In genomic region chr12:48810817-48811453, GRCh38 we compare ENCODE assay signal across 15 cellular contexts. TPM values are rescaled to one million over a fixed set of nuclear protein-coding genes. Genes with fewer than 3 reads are reported as not detected.
DNase-seq lines count a peak whose midpoint lies in the region; ATAC-seq, FAIRE-seq and TF ChIP-seq lines count a peak whose summit lies in the region.
"Had no signal": no experiment of that assay in that cellular context is flagged by ENCODE, and none has a peak within 500 bp of the region (broad histone marks: within the 10 kb centered on the region; RNA-seq: fewer than 3 reads in every experiment).

No MANE protein-coding gene starts in this region.

- no peak for TF ChIP-seq POLR2A in uterus (IDR thresholded peaks at IDR 0.05)

- H3F3A ChIP-seq in SK-N-SH (replicated peaks; ENCODE audit: insufficient read depth), result peaks cover 6% of the 10 kb centered on the region

- H3K9me2 ChIP-seq in SK-N-SH, result no peaks in the 10 kb centered on the region

- no peak overlapping the region for H3K9ac ChIP-seq in SK-N-SH

- TF ChIP-seq CTCF in SK-N-SH (IDR thresholded peaks at IDR 0.05) (no peak), choroid plexus epithelial cell (conservative IDR thresholded peaks at IDR 0.05; ENCODE audit: low read depth, low read length) (no peak), uterus (IDR thresholded peaks at IDR 0.05) (no peak), pancreas (IDR thresholded peaks at IDR 0.05) (no peak), endothelial cell (IDR thresholded peaks at IDR 0.05; ENCODE audit: unreplicated experiment) (no peak)

- H3K27ac ChIP-seq in SK-N-SH (ENCODE audit: low read depth in 2 of 2, low read length in 1 of 2), result no peak overlapping the region
- peak overlapping the region; percentile 66 for H3K27ac ChIP-seq in mesodermal cell (ENCODE audit: low read depth, low read length, severe bottlenecking)
- H3K27ac ChIP-seq in uterus, result peak overlapping the region; percentile 97 to 98
- H3K27ac ChIP-seq in pancreas, result no peak overlapping the region
- H3K27ac ChIP-seq: 22Rv1, cardiac muscle cell, heart right ventricle, thyroid gland had no signal

- peaks cover 21% of the 10 kb centered on the region for H3K4me1 Mint-ChIP-seq in endothelial cell (ENCODE audit: unreplicated experiment)

- FAIRE-seq in pancreas (lab: Jason Lieb, UNC), result no peak

- CTCF ChIA-PET in SK-N-SH (lab: Yijun Ruan, JAX), result interaction anchor here (0.6 to 6.9 kb wide), 7 partner anchors 13 to 58 kb away, joined by 3 to 118 read pairs (median 3); partner anchors contain the start of gene ADCY6

- no peak overlapping the region for H2AFZ ChIP-seq in SK-N-SH (ENCODE audit: low read depth)

- POLR2A ChIA-PET in SK-N-SH (lab: Yijun Ruan, JAX), result interaction anchor here (0.6 kb wide), 1 partner anchor 112 kb away, joined by 3 read pairs; no protein-coding TSS in a partner anchor

- H3K27me3 ChIP-seq in SK-N-SH (ENCODE audit: insufficient read depth) (no peaks in the 10 kb centered on the region), uterus (no peaks in the 10 kb centered on the region), pancreas (no peaks in the 10 kb centered on the region)
- H3K27me3 ChIP-seq: cardiac muscle cell, thyroid gland had no signal

- peaks cover 12% of the 10 kb centered on the region for H3K27me3 Mint-ChIP-seq in endothelial cell (ENCODE audit: unreplicated experiment)

- no peak overlapping the region for H3K27ac Mint-ChIP-seq in endothelial cell (ENCODE audit: unreplicated experiment)

- 0 out of 4 replicates have a peak overlapping the region, but pooled peaks of 1 of the 2 experiments have one; percentile 27 for H3K4me3 ChIP-seq in SK-N-SH (ENCODE audit: low read depth in 2 of 2, low read length in 1 of 2)
- H3K4me3 ChIP-seq in choroid plexus epithelial cell (ENCODE audit: low read depth, low read length), result no peak overlapping the region
- no peak overlapping the region for H3K4me3 ChIP-seq in mesodermal cell (ENCODE audit: extremely low read depth, insufficient read depth, low read length, poor library complexity, severe bottlenecking)
- no peak overlapping the region for H3K4me3 ChIP-seq in uterus
- no peak overlapping the region for H3K4me3 ChIP-seq in pancreas
- H3K4me3 ChIP-seq: cardiac muscle cell, heart right ventricle, thyroid gland had no signal

- no peaks in the 10 kb centered on the region for H3K36me3 Mint-ChIP-seq in endothelial cell (ENCODE audit: low read depth, unreplicated experiment)
- H3K36me3 Mint-ChIP-seq: naive B cell had no signal

- TF ChIP-seq RAD21 in SK-N-SH (IDR thresholded peaks at IDR 0.05; ENCODE audit: low read length), result no peak

- H3K9me3 ChIP-seq in SK-N-SH (no peaks in the 10 kb centered on the region), mesodermal cell (ENCODE audit: control insufficient read depth, low read length) (no peaks in the 10 kb centered on the region), uterus (no peaks in the 10 kb centered on the region), pancreas (no peaks in the 10 kb centered on the region)
- H3K9me3 ChIP-seq: heart right ventricle, thyroid gland had no signal

- H3K9me3 Mint-ChIP-seq in endothelial cell (ENCODE audit: unreplicated experiment), result no peaks in the 10 kb centered on the region
- H3K9me3 Mint-ChIP-seq: naive B cell had no signal

- no peak overlapping the region for H3K4me3 Mint-ChIP-seq in endothelial cell (ENCODE audit: unreplicated experiment)

- WGBS in SK-N-SH (ENCODE audit: low lambda C conversion rate), result 68% methylated on average over 5 of the region's 5 CpGs
- WGBS in mesodermal cell (ENCODE audit: insufficient coverage in 2 of 2), 2 experiments, result 60 to 93% methylated on average over 2 to 3 of the region's 5 CpGs
- WGBS in pancreas, 2 donors, result 54 to 57% methylated on average over 5 of the region's 5 CpGs

- DNase-seq in SK-N-SH, result no peak
- DNase-seq in choroid plexus epithelial cell (ENCODE audit: low read depth), result peak; percentile 90
- peak in 1 of 2 donors; percentile 67 for DNase-seq in uterus
- DNase-seq in pancreas, result no peak
- no peak for DNase-seq in endothelial cell (ENCODE audit: low spot score)
- DNase-seq: heart right ventricle; naive B cell; NCI-H345; stimulated activated CD4-positive, alpha-beta T cell treated with anti-CD3 and anti-CD28 coated beads, Interleukin-4, amount 100 ng/mL, for 4 hours; thyroid gland had no signal

- H3K4me2 ChIP-seq in SK-N-SH, result peak overlapping the region; percentile 29; the same call in 1 of the 2 replicates

- intact Hi-C loops in uterus (cut with DNase I; ENCODE audit: low total_unique reads) (no loop called here), pancreas (cut with DNase I) (no loop called here)

- H3K4me1 ChIP-seq in SK-N-SH (ENCODE audit: control insufficient read depth in 1 of 2, insufficient read depth in 2 of 2, low read depth in 1 of 2, low read length in 1 of 2), result peaks cover 7 to 11% of the 10 kb centered on the region in 2 experiments; a peak in 3 of 4 replicates
- H3K4me1 ChIP-seq in mesodermal cell (ENCODE audit: control insufficient read depth, insufficient read depth, low read length, poor library complexity, severe bottlenecking), result peaks cover 24% of the 10 kb centered on the region
- peaks cover 2 to 12% of the 10 kb centered on the region in 2 donors for H3K4me1 ChIP-seq in uterus
- H3K4me1 ChIP-seq in pancreas, result peaks cover 0 to 4% (median 3%) of the 10 kb centered on the region in 3 donors

- no peak for TF ChIP-seq EP300 in SK-N-SH (IDR thresholded peaks at IDR 0.05; ENCODE audit: borderline replicate concordance in 1 of 2, low read depth in 1 of 2, low read length in 1 of 2)

- H4K20me1 ChIP-seq in SK-N-SH (ENCODE audit: insufficient read depth), result no peaks in the 10 kb centered on the region

- no peaks in the 10 kb centered on the region for H3K36me3 ChIP-seq in SK-N-SH (replicated peaks in 1 of 2; ENCODE audit: control insufficient read depth in 1 of 2, insufficient read depth in 2 of 2, low read length in 1 of 2)
- no peaks in the 10 kb centered on the region for H3K36me3 ChIP-seq in mesodermal cell (ENCODE audit: control insufficient read depth, insufficient read depth, low read length)
- H3K36me3 ChIP-seq in uterus, result no peaks in the 10 kb centered on the region
- H3K36me3 ChIP-seq in pancreas, result no peaks in the 10 kb centered on the region
- H3K36me3 ChIP-seq: cardiac muscle cell, heart right ventricle, thyroid gland had no signal

- peaks cover 2% of the 10 kb centered on the region; the same call in 1 of the 2 replicates for H3K79me2 ChIP-seq in SK-N-SH (ENCODE audit: insufficient read depth)

- ATAC-seq in SK-N-SH treated with all-trans-retinoic acid at 6 μM for 48 hours, result no peak
- ATAC-seq in pancreas, result no peak
- ATAC-seq in GM21825 (IDR thresholded peaks at IDR 0.05; ENCODE audit: unreplicated experiment), result no peak
- ATAC-seq: heart right ventricle had no signal

TF ChIP-seq in SK-N-SH, 30 proteins besides CTCF, POLR2A, EP300 and RAD21 (continues in another document):
- TF ChIP-seq NRF1 (IDR thresholded peaks at IDR 0.05; ENCODE audit: low read depth, low read length) (no peak), FOXJ3 (CRISPR knock-in tag; IDR thresholded peaks at IDR 0.05) (no peak), CHD2 (IDR thresholded peaks at IDR 0.05; ENCODE audit: low read length, partially characterized antibody) (no peak)

TF ChIP-seq in SK-N-SH treated with all-trans-retinoic acid at 6 μM for 48 hours, 23 proteins besides CTCF, POLR2A, EP300 and RAD21 (continues in another document):
- TF ChIP-seq ZNF8 (CRISPR knock-in tag; IDR thresholded peaks at IDR 0.05), result no peak
- TF ChIP-seq OSR1 (CRISPR knock-in tag; IDR thresholded peaks at IDR 0.05), result no peak
- no peak for TF ChIP-seq CREB5 (CRISPR knock-in tag; IDR thresholded peaks at IDR 0.05; ENCODE audit: low read depth)

RNA-seq across cellular contexts. Expression of gene CACNB3, which starts 7.4 kb away (rescaled TPM):
- polyA plus RNA-seq in SK-N-SH (2012; rRNA removed), result 25.6 and 34.6 TPM in 2 replicates
- polyA plus RNA-seq in SK-N-SH (2012; cell fraction: cytosol; rRNA removed), result 16.0 and 21.3 TPM in 2 replicates
- polyA plus RNA-seq in SK-N-SH (2012; cell fraction: nucleus; rRNA removed), result 159 and 161 TPM in 2 replicates
- polyA plus RNA-seq in mesodermal cell (2013, experiment 1 of 2), result 41.0 TPM
- 40.8 TPM for polyA plus RNA-seq in mesodermal cell (2013, experiment 2 of 2)
- 10 to 100 TPM in 2 of 4 donors, 1 to 10 TPM in 2; 5.9 to 62.2 (median 22.7) TPM for total RNA-seq in uterus
- 10 to 100 TPM in 1 of 6 donors, 1 to 10 TPM in 5; 1.3 to 16.3 (median 4.3) TPM for total RNA-seq in pancreas
- polyA plus RNA-seq in pancreas, result 1 to 10 TPM; 6.5 to 8.9 TPM
- 83.1 TPM for total RNA-seq in endothelial cell (ENCODE audit: unreplicated experiment)

RNA-seq across cellular contexts. Expression of gene ADCY6, which starts 22.0 kb away (rescaled TPM):
- polyA plus RNA-seq in SK-N-SH (2012; rRNA removed), result 36.0 and 46.4 TPM in 2 replicates
- polyA plus RNA-seq in SK-N-SH (2012; cell fraction: cytosol; rRNA removed), result 17.8 and 26.1 TPM in 2 replicates
- 126 and 137 TPM in 2 replicates for polyA plus RNA-seq in SK-N-SH (2012; cell fraction: nucleus; rRNA removed)
- 40.1 TPM for polyA plus RNA-seq in mesodermal cell (2013, experiment 1 of 2)
- polyA plus RNA-seq in mesodermal cell (2013, experiment 2 of 2), result 33.0 TPM
- 10 to 100 TPM; 10.6 to 75.8 (median 55.0) TPM for total RNA-seq in uterus
- total RNA-seq in pancreas, result 10 to 100 TPM; 12.9 to 29.0 (median 20.2) TPM
- 10 to 100 TPM; 31.7 to 53.4 TPM for polyA plus RNA-seq in pancreas
- 31.6 TPM for total RNA-seq in endothelial cell (ENCODE audit: unreplicated experiment)

RNA-seq across cellular contexts. Expression of gene DDX23, which starts 41.0 kb away (rescaled TPM):
- polyA plus RNA-seq in SK-N-SH (2012; rRNA removed) (50.4 and 52.5 TPM in 2 replicates), pancreas (10 to 100 TPM; 32.4 to 55.6 TPM)
- 42.8 and 43.9 TPM in 2 replicates for polyA plus RNA-seq in SK-N-SH (2012; cell fraction: cytosol; rRNA removed)
- 125 and 129 TPM in 2 replicates for polyA plus RNA-seq in SK-N-SH (2012; cell fraction: nucleus; rRNA removed)
- polyA plus RNA-seq in mesodermal cell (2013, experiment 1 of 2), result 55.7 TPM
- polyA plus RNA-seq in mesodermal cell (2013, experiment 2 of 2), result 50.3 TPM
- total RNA-seq in uterus (100 to 1,000 TPM in 1 of 4 donors, 10 to 100 TPM in 3; 43.8 to 238 (median 81.8) TPM), pancreas (10 to 100 TPM; 25.9 to 49.3 (median 32.1) TPM), endothelial cell (ENCODE audit: unreplicated experiment) (96.2 TPM)

RNA-seq across cellular contexts. Expression of gene RND1, which starts 54.7 kb away (rescaled TPM):
- polyA plus RNA-seq in SK-N-SH (2012; rRNA removed) (0.19 and 0.39 TPM in 2 replicates), pancreas (1 to 10 TPM; 2.7 to 4.2 TPM)
- 0.13 and 0.28 TPM in 2 replicates for polyA plus RNA-seq in SK-N-SH (2012; cell fraction: cytosol; rRNA removed)
- 0.25 and 0.26 TPM in 2 replicates for polyA plus RNA-seq in SK-N-SH (2012; cell fraction: nucleus; rRNA removed)
- 4.2 TPM for polyA plus RNA-seq in mesodermal cell (2013, experiment 1 of 2)
- polyA plus RNA-seq in mesodermal cell (2013, experiment 2 of 2), result 5.8 TPM
- total RNA-seq in uterus (10 to 100 TPM in 1 of 4 donors, under 1 TPM in 1, not detected in 2; 0.88 to 22.1 TPM), pancreas (1 to 10 TPM in 4 of 6 donors, under 1 TPM in 2; 0.74 to 6.3 (median 1.3) TPM), endothelial cell (ENCODE audit: unreplicated experiment) (1.0 TPM)

Comparison
In these comparisons a context has a peak if more than half of its experiments do, and no peak if none do; other contexts are left out.
1. H3K27ac ChIP-seq: peak in mesodermal cell (single experiment) and uterus (2 of 2); none in SK-N-SH (0 of 2) and pancreas (0 of 4).